6 cellular contexts compared by ENCODE assay signal in genomic region chr17:78185981-78186688, GRCh38. TPM values are rescaled to one million over a fixed set of nuclear protein-coding genes. Genes with fewer than 3 reads are reported as not detected.
A peak's percentile ranks its signal among the peaks of the same experiment; 100 is the strongest.
DNase-seq lines count a peak whose midpoint lies in the region; ATAC-seq lines count a peak whose summit lies in the region.

No MANE protein-coding gene starts in this region.

- peak; percentile 71 for DNase-seq in SIG-M5 treated with dmso at 0.1 percent for 504 hours (lab: John Stamatoyannopoulos, UW; ENCODE audit: unreplicated experiment)
- no peak for DNase-seq in SIG-M5 (lab: John Stamatoyannopoulos, UW)
- DNase-seq in activated CD8-positive, alpha-beta T cell treated with anti-CD3 and anti-CD28 coated beads, Interleukin-2, amount 10 ng/mL, durations not matched to agents 7 days and 5 days = peak; percentile 37
- peak; percentile 18 for DNase-seq in mesenchymal stem cell
- DNase-seq in caudate nucleus (lab: John Stamatoyannopoulos, UW) = no peak

- H2BK120ac ChIP-seq in mesenchymal stem cell (ENCODE audit: low read depth, low read length) = no peak overlapping the region

- H3K9ac ChIP-seq in mesenchymal stem cell (ENCODE audit: low read length) = peak overlapping the region; percentile 24

- CTCF ChIA-PET in activated CD8-positive, alpha-beta T cell treated with anti-CD3 and anti-CD28 coated beads, Interleukin-2, amount 10 ng/mL, durations not matched to agents 7 days and 5 days (lab: Charles Lee) = interaction anchor here (0.7 to 3.5 kb wide), 11 partner anchors 11 to 167 kb away, joined by 3 to 27 read pairs (median 3); no protein-coding TSS in a partner anchor

- H3K27ac ChIP-seq in mesenchymal stem cell (ENCODE audit: low read length, poor library complexity, severe bottlenecking) (no peak overlapping the region), caudate nucleus (ENCODE audit: low read depth, low read length) (no peak overlapping the region)

- H4K91ac ChIP-seq in mesenchymal stem cell (ENCODE audit: low read length) = no peak overlapping the region

- H3K4me2 ChIP-seq in mesenchymal stem cell (ENCODE audit: low read length, poor library complexity, severe bottlenecking) = no peak overlapping the region

- no peak overlapping the region for H2AFZ ChIP-seq in mesenchymal stem cell (ENCODE audit: low read depth, low read length)

- H2BK15ac ChIP-seq in mesenchymal stem cell (ENCODE audit: low read depth, poor library complexity, severe bottlenecking) = no peak overlapping the region

- no peaks in the 10 kb centered on the region for H3K9me3 Mint-ChIP-seq in activated CD8-positive, alpha-beta T cell treated with anti-CD3 and anti-CD28 coated beads, Interleukin-2, amount 10 ng/mL, durations not matched to agents 7 days and 5 days (ENCODE audit: insufficient read depth)

- H2BK5ac ChIP-seq in mesenchymal stem cell (ENCODE audit: low read depth, low read length, poor library complexity, severe bottlenecking) = no peak overlapping the region

- H4K8ac ChIP-seq in mesenchymal stem cell (ENCODE audit: low read length) = peak overlapping the region; percentile 82

- H3K27me3 Mint-ChIP-seq in activated CD8-positive, alpha-beta T cell treated with anti-CD3 and anti-CD28 coated beads, Interleukin-2, amount 10 ng/mL, durations not matched to agents 7 days and 5 days (ENCODE audit: low read depth) = no peaks in the 10 kb centered on the region

- H3K18ac ChIP-seq in mesenchymal stem cell (ENCODE audit: low read depth in 1 of 2, low read length in 2 of 2) = no peak overlapping the region

- H3K79me1 ChIP-seq in mesenchymal stem cell (replicated peaks; ENCODE audit: low read length, poor library complexity, severe bottlenecking) = peaks cover 25% of the 10 kb centered on the region

- H3K9me3 ChIP-seq in mesenchymal stem cell (ENCODE audit: control insufficient read depth, low read length) = no peaks in the 10 kb centered on the region

- H3K27me3 ChIP-seq in mesenchymal stem cell (ENCODE audit: control insufficient read depth in 1 of 2, insufficient read depth in 1 of 2, low read length in 2 of 2) = no peaks in the 10 kb centered on the region

- peak overlapping the region in 1 of 2 experiments; percentile 87 for H3K4me3 ChIP-seq in mesenchymal stem cell (ENCODE audit: insufficient read depth in 1 of 2, low read depth in 1 of 2, low read length in 2 of 2)

- peaks cover 49% of the 10 kb centered on the region for H3K4me1 Mint-ChIP-seq in activated CD8-positive, alpha-beta T cell treated with anti-CD3 and anti-CD28 coated beads, Interleukin-2, amount 10 ng/mL, durations not matched to agents 7 days and 5 days (ENCODE audit: low read depth)

- peak overlapping the region; percentile 80 for H3K4me3 Mint-ChIP-seq in activated CD8-positive, alpha-beta T cell treated with anti-CD3 and anti-CD28 coated beads, Interleukin-2, amount 10 ng/mL, durations not matched to agents 7 days and 5 days

- no peak overlapping the region for H3K14ac ChIP-seq in mesenchymal stem cell (ENCODE audit: low read length in 2 of 2)

- peaks cover 4 to 11% of the 10 kb centered on the region in 2 experiments for H3K36me3 ChIP-seq in mesenchymal stem cell (ENCODE audit: control insufficient read depth in 1 of 2, insufficient read depth in 2 of 2, low read depth in 1 of 2, low read length in 2 of 2)

- H3K4me1 ChIP-seq in mesenchymal stem cell (ENCODE audit: control insufficient read depth, insufficient read depth, low read depth, low read length) = peaks cover 43% of the 10 kb centered on the region

- H2BK12ac ChIP-seq in mesenchymal stem cell (ENCODE audit: low read length in 2 of 2) = no peak overlapping the region

- ATAC-seq in activated CD8-positive, alpha-beta T cell treated with anti-CD3 and anti-CD28 coated beads, Interleukin-2, amount 10 ng/mL, durations not matched to agents 7 days and 5 days = peak; percentile 2
- no peak for ATAC-seq in HG02870 (IDR thresholded peaks at IDR 0.05; ENCODE audit: unreplicated experiment)

- POLR2A ChIA-PET in activated CD8-positive, alpha-beta T cell treated with anti-CD3 and anti-CD28 coated beads, Interleukin-2, amount 10 ng/mL, durations not matched to agents 7 days and 5 days (lab: Charles Lee) = interaction anchor here (0.6 to 1.5 kb wide), 9 partner anchors 10 to 76 kb away, joined by 3 to 5 read pairs (median 4); partner anchors contain the start of genes BIRC5 and TMC8

- H3K4ac ChIP-seq in mesenchymal stem cell (ENCODE audit: low read depth in 1 of 2, low read length in 2 of 2) = no peak overlapping the region

- H3K36me3 Mint-ChIP-seq in activated CD8-positive, alpha-beta T cell treated with anti-CD3 and anti-CD28 coated beads, Interleukin-2, amount 10 ng/mL, durations not matched to agents 7 days and 5 days (ENCODE audit: low read depth) = peaks cover 34% of the 10 kb centered on the region

- H2AK5ac ChIP-seq in mesenchymal stem cell (ENCODE audit: low read length, severe bottlenecking) = peak overlapping the region; percentile 52

- H3K27ac Mint-ChIP-seq in activated CD8-positive, alpha-beta T cell treated with anti-CD3 and anti-CD28 coated beads, Interleukin-2, amount 10 ng/mL, durations not matched to agents 7 days and 5 days = peak overlapping the region; percentile 70

- H3K23ac ChIP-seq in mesenchymal stem cell (ENCODE audit: low read length in 2 of 2) = no peak overlapping the region

- WGBS in mesenchymal stem cell = 50% methylated on average over 10 of the region's 10 CpGs

RNA-seq across cellular contexts. Expression of gene TK1, which starts 0.7 kb away (rescaled TPM):
- 100 to 1,000 TPM; 139 to 142 TPM for total RNA-seq in activated CD8-positive, alpha-beta T cell treated with anti-CD3 and anti-CD28 coated beads, Interleukin-2, amount 10 ng/mL, durations not matched to agents 7 days and 5 days
- polyA plus RNA-seq in mesenchymal stem cell (2013, experiment 1 of 2) = 20.4 TPM
- 21.2 TPM for polyA plus RNA-seq in mesenchymal stem cell (2013, experiment 2 of 2)

RNA-seq across cellular contexts. Expression of gene AFMID, which starts 1.0 kb away (rescaled TPM):
- total RNA-seq in activated CD8-positive, alpha-beta T cell treated with anti-CD3 and anti-CD28 coated beads, Interleukin-2, amount 10 ng/mL, durations not matched to agents 7 days and 5 days = 10 to 100 TPM; 17.7 to 20.7 TPM
- polyA plus RNA-seq in mesenchymal stem cell (2013, experiment 1 of 2) = 42.7 TPM
- polyA plus RNA-seq in mesenchymal stem cell (2013, experiment 2 of 2) = 42.4 TPM

RNA-seq across cellular contexts. Expression of gene SYNGR2, which starts 17.8 kb away (rescaled TPM):
- total RNA-seq in activated CD8-positive, alpha-beta T cell treated with anti-CD3 and anti-CD28 coated beads, Interleukin-2, amount 10 ng/mL, durations not matched to agents 7 days and 5 days = 10 to 100 TPM; 41.1 to 44.3 TPM
- polyA plus RNA-seq in mesenchymal stem cell (2013, experiment 1 of 2) = 42.5 TPM
- 43.7 TPM for polyA plus RNA-seq in mesenchymal stem cell (2013, experiment 2 of 2)

RNA-seq across cellular contexts. Expression of gene BIRC5, which starts 27.9 kb away (rescaled TPM):
- 100 to 1,000 TPM; 108 to 114 TPM for total RNA-seq in activated CD8-positive, alpha-beta T cell treated with anti-CD3 and anti-CD28 coated beads, Interleukin-2, amount 10 ng/mL, durations not matched to agents 7 days and 5 days
- 8.4 TPM for polyA plus RNA-seq in mesenchymal stem cell (2013, experiment 1 of 2)
- 6.9 TPM for polyA plus RNA-seq in mesenchymal stem cell (2013, experiment 2 of 2)

RNA-seq across cellular contexts. Expression of gene C17orf99, which starts 40.0 kb away (rescaled TPM):
- not detected for total RNA-seq in activated CD8-positive, alpha-beta T cell treated with anti-CD3 and anti-CD28 coated beads, Interleukin-2, amount 10 ng/mL, durations not matched to agents 7 days and 5 days
- not detected for polyA plus RNA-seq in mesenchymal stem cell (2013, experiment 1 of 2)
- not detected for polyA plus RNA-seq in mesenchymal stem cell (2013, experiment 2 of 2)

Comparison
In these comparisons a context has a peak if more than half of its experiments do, and no peak if none do; other contexts are left out.
1. DNase-seq: peak in SIG-M5 treated with dmso at 0.1 percent for 504 hours (single experiment), activated CD8-positive, alpha-beta T cell treated with anti-CD3 and anti-CD28 coated beads, Interleukin-2, amount 10 ng/mL, durations not matched to agents 7 days and 5 days (single experiment) and mesenchymal stem cell (single experiment); none in SIG-M5 (single experiment) and caudate nucleus (0 of 61).